ENCODE assay signal across 8 cellular contexts in genomic region chr2:23386422-23387220, GRCh38. TPM values are rescaled to one million over a fixed set of nuclear protein-coding genes. Genes with fewer than 3 reads are reported as not detected.
DNase-seq lines count a peak whose midpoint lies in the region; ATAC-seq, FAIRE-seq and TF ChIP-seq lines count a peak whose summit lies in the region.

No MANE protein-coding gene starts in this region.

- H3K9me3 ChIP-seq in spleen, result no peaks in the 10 kb centered on the region

- ATAC-seq in GM21723 (IDR thresholded peaks at IDR 0.05; ENCODE audit: unreplicated experiment), result no peak
- ATAC-seq in GM18909 (IDR thresholded peaks at IDR 0.05; ENCODE audit: poor library complexity, unreplicated experiment), result no peak
- no peak for ATAC-seq in HG02588 (IDR thresholded peaks at IDR 0.05; ENCODE audit: unreplicated experiment)

- TF ChIP-seq POLR2A in GM12892 (IDR thresholded peaks at IDR 0.05; ENCODE audit: low read depth, low read length) (no peak), spleen (IDR thresholded peaks at IDR 0.05) (no peak)

- intact Hi-C loops in spleen (cut with DNase I; ENCODE audit: low total_unique reads), result no loop called here

- FAIRE-seq in GM12892 (lab: Jason Lieb, UNC), result no peak

- H3K36me3 ChIP-seq in spleen, result no peaks in the 10 kb centered on the region

- WGBS in spleen, 5 donors, result 2 to 3% (median 2%) methylated on average over 34 to 86 of the region's 86 CpGs

- peaks cover 13 to 55% (median 26%) of the 10 kb centered on the region in 6 donors for H3K4me1 ChIP-seq in spleen

- in situ Hi-C loops in astrocyte of the spinal cord (cut with HindIII; ENCODE audit: low sequenced_read_pairs), result no loop called here

- DNase-seq in GM12892 (ENCODE audit: insufficient read length), result peak; percentile 48
- peak; percentile 67 for DNase-seq in NCI-H2227 (lab: John Stamatoyannopoulos, UW; ENCODE audit: unreplicated experiment)
- DNase-seq in astrocyte of the spinal cord (ENCODE audit: low read depth, low spot score), result peak; percentile 11
- DNase-seq in iPS-NIHi7 (ENCODE audit: extremely low spot score), result peak; percentile 50
- DNase-seq in spleen, result peak; percentile 77

- peaks cover 0 to 96% (median 37%) of the 10 kb centered on the region in 7 donors for H3K27me3 ChIP-seq in spleen (replicated peaks in 1 of 7)

- TF ChIP-seq CTCF in astrocyte of the spinal cord (IDR thresholded peaks at IDR 0.05; ENCODE audit: low read depth, low read length) (peak; percentile 2), spleen (IDR thresholded peaks at IDR 0.05 in 8 of 11, conservative IDR thresholded peaks at IDR 0.05 in 3 of 11) (no peak)

- peak overlapping the region in 5 of 8 donors; percentile 63 to 76 (median 74) for H3K27ac ChIP-seq in spleen

- H3K4me3 ChIP-seq in astrocyte of the spinal cord (ENCODE audit: low read depth, low read length), result peak overlapping the region; percentile 46
- peak overlapping the region; percentile 49 to 83 (median 62) for H3K4me3 ChIP-seq in spleen

RNA-seq across cellular contexts. Expression of gene KLHL29, which starts 1.6 kb away (rescaled TPM):
- polyA plus RNA-seq in GM12892 (2012; ENCODE audit: missing spikeins), result 2.7 TPM
- 10 to 100 TPM in 5 of 7 donors, 1 to 10 TPM in 2; 7.5 to 30.5 (median 16.2) TPM for total RNA-seq in spleen
- polyA plus RNA-seq in spleen, result 1 to 10 TPM; 1.5 to 5.3 (median 2.0) TPM

Comparison
In these comparisons a context has a peak if more than half of its experiments do, and no peak if none do; other contexts are left out.
1. DNase-seq: peak in every context shown above with its lines; median percentile 77 in spleen; 67 in NCI-H2227; 50 in iPS-NIHi7; 48 in GM12892; 11 in astrocyte of the spinal cord.